In genomic region chr13:100140441-100140840, GRCh38 we compare ENCODE assay signal across 19 cellular contexts.
"Had no signal": no experiment of that assay in that cellular context is flagged by ENCODE, and none has a peak within 500 bp of the region (broad histone marks: within the 10 kb centered on the region; RNA-seq: fewer than 3 reads in every experiment).

No MANE protein-coding gene starts in this region.

- H3K9me3 Mint-ChIP-seq: natural killer cell treated with Interleukin-12 subunit alpha and Interleukin-12 subunit beta and Interleukin-15 and Interleukin-18, amount 100 ng/mL, for 72 hours had no signal

- ATAC-seq: natural killer cell treated with Interleukin-12 subunit alpha and Interleukin-12 subunit beta and Interleukin-15 and Interleukin-18, amount 100 ng/mL, for 72 hours; pancreas; right cardiac atrium; stimulated activated naive B cell treated with anti-CD40 and anti-IgM and Interleukin-4, amounts not matched to agents 10 μg/mL and 1 μg/mL and 100 μg/mL, for 72 hours; stimulated activated naive CD8-positive, alpha-beta T cell treated with anti-CD3 and anti-CD28 coated beads, Interleukin-15, amount 100 ng/mL, for 72 hours had no signal

- H3K4me3 ChIP-seq: dorsolateral prefrontal cortex, hepatocyte, neural progenitor cell, pancreas, testis had no signal

- DNase-seq: cerebellar nuclear complex; cortex of kidney; dorsolateral prefrontal cortex; effector CD8-positive, alpha-beta T cell; foreskin melanocyte; head of caudate nucleus; kidney; nucleus accumbens; pancreas; right cardiac atrium; stimulated activated CD4-positive, alpha-beta T cell treated with anti-CD3 and anti-CD28 coated beads, Interleukin-4, amount 100 ng/mL, for 24 hours; stimulated activated naive B cell treated with anti-CD40 and anti-IgM and Interleukin-4, amounts not matched to agents 10 μg/mL and 1 μg/mL and 100 μg/mL, for 72 hours; stimulated activated naive CD8-positive, alpha-beta T cell treated with anti-CD3 and anti-CD28 coated beads, Interleukin-15, amount 100 ng/mL, for 72 hours; testis; trophoblast cell had no signal

- H3K27ac Mint-ChIP-seq: natural killer cell treated with Interleukin-12 subunit alpha and Interleukin-12 subunit beta and Interleukin-15 and Interleukin-18, amount 100 ng/mL, for 72 hours; neural progenitor cell; progenitor cell of endocrine pancreas; stimulated activated naive B cell treated with anti-CD40 and anti-IgM and Interleukin-4, amounts not matched to agents 10 μg/mL and 1 μg/mL and 100 μg/mL, for 72 hours; stimulated activated naive CD8-positive, alpha-beta T cell treated with anti-CD3 and anti-CD28 coated beads, Interleukin-15, amount 100 ng/mL, for 72 hours had no signal

- H3K4me1 ChIP-seq: neural progenitor cell, pancreas, testis had no signal

- H3K9me3 ChIP-seq: pancreas, testis had no signal

- H2AFZ ChIP-seq: hepatocyte, neural progenitor cell had no signal

- H3K27me3 Mint-ChIP-seq: natural killer cell treated with Interleukin-12 subunit alpha and Interleukin-12 subunit beta and Interleukin-15 and Interleukin-18, amount 100 ng/mL, for 72 hours; progenitor cell of endocrine pancreas; stimulated activated naive B cell treated with anti-CD40 and anti-IgM and Interleukin-4, amounts not matched to agents 10 μg/mL and 1 μg/mL and 100 μg/mL, for 72 hours; stimulated activated naive CD8-positive, alpha-beta T cell treated with anti-CD3 and anti-CD28 coated beads, Interleukin-15, amount 100 ng/mL, for 72 hours had no signal

- H3K9ac ChIP-seq: neural progenitor cell had no signal

- H3K4me3 Mint-ChIP-seq: natural killer cell treated with Interleukin-12 subunit alpha and Interleukin-12 subunit beta and Interleukin-15 and Interleukin-18, amount 100 ng/mL, for 72 hours; neural progenitor cell; stimulated activated naive B cell treated with anti-CD40 and anti-IgM and Interleukin-4, amounts not matched to agents 10 μg/mL and 1 μg/mL and 100 μg/mL, for 72 hours; stimulated activated naive CD8-positive, alpha-beta T cell treated with anti-CD3 and anti-CD28 coated beads, Interleukin-15, amount 100 ng/mL, for 72 hours had no signal

- H3K27ac ChIP-seq: dorsolateral prefrontal cortex, hepatocyte, neural progenitor cell, pancreas, testis had no signal

- H3K27me3 ChIP-seq: dorsolateral prefrontal cortex, hepatocyte, neural progenitor cell, pancreas, testis had no signal

- H3K4me2 ChIP-seq: hepatocyte, neural progenitor cell had no signal

- H3K4me1 Mint-ChIP-seq: neural progenitor cell had no signal

- H3K36me3 ChIP-seq: neural progenitor cell, pancreas had no signal

- H3K79me2 ChIP-seq: hepatocyte had no signal
